In the genomic region with DNA sequence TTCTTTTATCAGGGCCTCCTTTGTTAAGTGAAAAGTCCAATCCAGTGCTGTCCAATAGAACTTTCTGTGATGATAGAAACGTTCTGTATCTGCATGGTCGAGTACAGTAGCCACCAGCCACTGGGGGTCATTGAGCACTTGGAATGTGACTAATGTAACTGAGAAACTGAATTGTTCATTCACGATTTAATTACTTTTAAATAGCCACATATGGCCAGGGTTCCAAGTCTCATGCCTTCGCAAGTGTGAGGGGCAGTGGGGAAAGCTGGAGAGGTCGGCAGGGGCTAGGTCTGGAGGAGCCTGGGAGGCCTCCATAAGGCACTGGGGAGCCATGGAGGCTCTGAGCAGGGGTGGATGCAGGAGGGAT, we compare ENCODE assay signal across 13 cellular contexts. TPM values are rescaled to one million over a fixed set of nuclear protein-coding genes. Genes with fewer than 3 reads are reported as not detected.
DNase-seq lines count a peak whose midpoint lies in the region; ATAC-seq and TF ChIP-seq lines count a peak whose summit lies in the region.
"Had no signal": no experiment of that assay in that cellular context is flagged by ENCODE, and none has a peak within 500 bp of the region (broad histone marks: within the 10 kb centered on the region; RNA-seq: fewer than 3 reads in every experiment).

No MANE protein-coding gene starts in this region.

- ATAC-seq in activated CD8-positive, alpha-beta memory T cell treated with anti-CD3 and anti-CD28 coated beads, Interleukin-2, amount 10 ng/mL, durations not matched to agents 7 days and 5 days: no peak
- no peak for ATAC-seq in activated naive CD4-positive, alpha-beta T cell treated with anti-CD3 and anti-CD28 coated beads, Interleukin-2, amount 50 U/mL, for 72 hours
- ATAC-seq in lower lobe of right lung (no peak), HG03378 (IDR thresholded peaks at IDR 0.05; ENCODE audit: unreplicated experiment) (no peak)

- H3K27ac ChIP-seq in lower lobe of right lung (peak overlapping the region; percentile 94), suprapubic skin (peak overlapping the region; percentile 88)

- H3K36me3 Mint-ChIP-seq in activated CD8-positive, alpha-beta memory T cell treated with anti-CD3 and anti-CD28 coated beads, Interleukin-2, amount 10 ng/mL, durations not matched to agents 7 days and 5 days: no peaks in the 10 kb centered on the region
- no peaks in the 10 kb centered on the region for H3K36me3 Mint-ChIP-seq in activated naive CD4-positive, alpha-beta T cell treated with anti-CD3 and anti-CD28 coated beads, Interleukin-2, amount 50 U/mL, for 72 hours
- no peaks in the 10 kb centered on the region for H3K36me3 Mint-ChIP-seq in type B pancreatic cell

- CTCF ChIA-PET in activated CD8-positive, alpha-beta memory T cell treated with anti-CD3 and anti-CD28 coated beads, Interleukin-2, amount 10 ng/mL, durations not matched to agents 7 days and 5 days (lab: Charles Lee): interaction anchor here (1.9 to 27.1 kb wide), 2 partner anchors 18 to 108 kb away, joined by 10 to 458 read pairs; a partner anchor contains a TSS

- no peaks in the 10 kb centered on the region for H3K36me3 ChIP-seq in lower lobe of right lung
- no peaks in the 10 kb centered on the region for H3K36me3 ChIP-seq in suprapubic skin

- intact Hi-C loops in lower lobe of right lung (cut with DNase I): no loop called here

- H3K9me3 Mint-ChIP-seq in activated CD8-positive, alpha-beta memory T cell treated with anti-CD3 and anti-CD28 coated beads, Interleukin-2, amount 10 ng/mL, durations not matched to agents 7 days and 5 days (ENCODE audit: low read depth): no peaks in the 10 kb centered on the region
- no peaks in the 10 kb centered on the region for H3K9me3 Mint-ChIP-seq in activated naive CD4-positive, alpha-beta T cell treated with anti-CD3 and anti-CD28 coated beads, Interleukin-2, amount 50 U/mL, for 72 hours
- H3K9me3 Mint-ChIP-seq in type B pancreatic cell: no peaks in the 10 kb centered on the region

- H3K27ac Mint-ChIP-seq in activated CD8-positive, alpha-beta memory T cell treated with anti-CD3 and anti-CD28 coated beads, Interleukin-2, amount 10 ng/mL, durations not matched to agents 7 days and 5 days: peak overlapping the region; percentile 91
- peak overlapping the region; percentile 14 to 93 for H3K27ac Mint-ChIP-seq in activated naive CD4-positive, alpha-beta T cell treated with anti-CD3 and anti-CD28 coated beads, Interleukin-2, amount 50 U/mL, for 72 hours
- no peak overlapping the region for H3K27ac Mint-ChIP-seq in type B pancreatic cell

- H3K4me3 ChIP-seq in lower lobe of right lung (no peak overlapping the region), suprapubic skin (no peak overlapping the region)

- WGBS in suprapubic skin: 81% methylated on average over 5 of the region's 5 CpGs

- H3K27me3 Mint-ChIP-seq in activated CD8-positive, alpha-beta memory T cell treated with anti-CD3 and anti-CD28 coated beads, Interleukin-2, amount 10 ng/mL, durations not matched to agents 7 days and 5 days: no peaks in the 10 kb centered on the region
- H3K27me3 Mint-ChIP-seq in type B pancreatic cell: no peaks in the 10 kb centered on the region

- peaks cover 36% of the 10 kb centered on the region for H3K4me1 Mint-ChIP-seq in activated CD8-positive, alpha-beta memory T cell treated with anti-CD3 and anti-CD28 coated beads, Interleukin-2, amount 10 ng/mL, durations not matched to agents 7 days and 5 days
- peaks cover 21% of the 10 kb centered on the region for H3K4me1 Mint-ChIP-seq in type B pancreatic cell (ENCODE audit: unreplicated experiment)

- TF ChIP-seq CTCF in lower lobe of right lung (IDR thresholded peaks at IDR 0.05) (no peak), suprapubic skin (IDR thresholded peaks at IDR 0.05) (no peak), type B pancreatic cell (conservative IDR thresholded peaks at IDR 0.05) (no peak)

- H3K9me3 ChIP-seq in lower lobe of right lung: no peaks in the 10 kb centered on the region
- H3K9me3 ChIP-seq in suprapubic skin: no peaks in the 10 kb centered on the region

- no peak for TF ChIP-seq EP300 in suprapubic skin (IDR thresholded peaks at IDR 0.05)

- H3K4me1 ChIP-seq in lower lobe of right lung (peaks cover 36% of the 10 kb centered on the region), suprapubic skin (peaks cover 50% of the 10 kb centered on the region)

- no peak for DNase-seq in activated CD8-positive, alpha-beta memory T cell treated with anti-CD3 and anti-CD28 coated beads, Interleukin-2, amount 10 ng/mL, durations not matched to agents 7 days and 5 days
- DNase-seq in activated CD8-positive, alpha-beta memory T cell treated with anti-CD3 and anti-CD28 coated beads, Interleukin-2, amount 50 U/mL, for 48 hours: no peak
- no peak for DNase-seq in activated naive CD4-positive, alpha-beta T cell treated with anti-CD3 and anti-CD28 coated beads, Interleukin-2, amount 50 U/mL, for 72 hours (ENCODE audit: low spot score in 2 of 2)
- DNase-seq in lower lobe of right lung (no peak), suprapubic skin (ENCODE audit: low spot score in 2 of 2) (no peak), NCI-H69 (lab: John Stamatoyannopoulos, UW) (no peak), type B pancreatic cell (ENCODE audit: extremely low spot score, unreplicated experiment) (no peak)
- DNase-seq: GDM1; stimulated activated CD4-positive, alpha-beta T cell treated with anti-CD3 and anti-CD28 coated beads, Interleukin-15, amount 100 ng/mL, for 24 hours had no signal

- H3K27me3 ChIP-seq in lower lobe of right lung (ENCODE audit: low read depth): no peaks in the 10 kb centered on the region
- H3K27me3 ChIP-seq in suprapubic skin: no peaks in the 10 kb centered on the region

- TF ChIP-seq POLR2A in suprapubic skin (IDR thresholded peaks at IDR 0.05): no peak

- peak overlapping the region; percentile 77 for H3K4me3 Mint-ChIP-seq in activated CD8-positive, alpha-beta memory T cell treated with anti-CD3 and anti-CD28 coated beads, Interleukin-2, amount 10 ng/mL, durations not matched to agents 7 days and 5 days
- H3K4me3 Mint-ChIP-seq in type B pancreatic cell: no peak overlapping the region

RNA-seq across cellular contexts. Expression of a gene that starts 20.6 kb away (rescaled TPM):
- total RNA-seq in activated CD8-positive, alpha-beta memory T cell treated with anti-CD3 and anti-CD28 coated beads, Interleukin-2, amount 10 ng/mL, durations not matched to agents 7 days and 5 days: under 1 TPM; 0.52 to 0.82 TPM
- 1 to 10 TPM in 1 of 2 donors, under 1 TPM in 1; 0.55 to 2.5 TPM for total RNA-seq in activated naive CD4-positive, alpha-beta T cell treated with anti-CD3 and anti-CD28 coated beads, Interleukin-2, amount 50 U/mL, for 72 hours
- 0.97 TPM for total RNA-seq in lower lobe of right lung
- not detected for total RNA-seq in suprapubic skin
- 0.97 TPM in 1 of 2 replicates, not detected in the other for total RNA-seq in type B pancreatic cell (ENCODE audit: low replicate concordance)
- total RNA-seq: H4, lung microvascular endothelial cell, M059J had no signal

RNA-seq across cellular contexts. Expression of a gene that starts 28.9 kb away (rescaled TPM):
- 100 to 1,000 TPM; 204 to 211 TPM for total RNA-seq in activated CD8-positive, alpha-beta memory T cell treated with anti-CD3 and anti-CD28 coated beads, Interleukin-2, amount 10 ng/mL, durations not matched to agents 7 days and 5 days
- 10 to 100 TPM; 38.0 to 39.8 TPM for total RNA-seq in activated naive CD4-positive, alpha-beta T cell treated with anti-CD3 and anti-CD28 coated beads, Interleukin-2, amount 50 U/mL, for 72 hours
- total RNA-seq in lower lobe of right lung (555 TPM), suprapubic skin (100 to 1,000 TPM; 139 to 212 (median 172) TPM), type B pancreatic cell (ENCODE audit: low replicate concordance) (61.1 and 195 TPM in 2 replicates)
